In the genomic region with DNA sequence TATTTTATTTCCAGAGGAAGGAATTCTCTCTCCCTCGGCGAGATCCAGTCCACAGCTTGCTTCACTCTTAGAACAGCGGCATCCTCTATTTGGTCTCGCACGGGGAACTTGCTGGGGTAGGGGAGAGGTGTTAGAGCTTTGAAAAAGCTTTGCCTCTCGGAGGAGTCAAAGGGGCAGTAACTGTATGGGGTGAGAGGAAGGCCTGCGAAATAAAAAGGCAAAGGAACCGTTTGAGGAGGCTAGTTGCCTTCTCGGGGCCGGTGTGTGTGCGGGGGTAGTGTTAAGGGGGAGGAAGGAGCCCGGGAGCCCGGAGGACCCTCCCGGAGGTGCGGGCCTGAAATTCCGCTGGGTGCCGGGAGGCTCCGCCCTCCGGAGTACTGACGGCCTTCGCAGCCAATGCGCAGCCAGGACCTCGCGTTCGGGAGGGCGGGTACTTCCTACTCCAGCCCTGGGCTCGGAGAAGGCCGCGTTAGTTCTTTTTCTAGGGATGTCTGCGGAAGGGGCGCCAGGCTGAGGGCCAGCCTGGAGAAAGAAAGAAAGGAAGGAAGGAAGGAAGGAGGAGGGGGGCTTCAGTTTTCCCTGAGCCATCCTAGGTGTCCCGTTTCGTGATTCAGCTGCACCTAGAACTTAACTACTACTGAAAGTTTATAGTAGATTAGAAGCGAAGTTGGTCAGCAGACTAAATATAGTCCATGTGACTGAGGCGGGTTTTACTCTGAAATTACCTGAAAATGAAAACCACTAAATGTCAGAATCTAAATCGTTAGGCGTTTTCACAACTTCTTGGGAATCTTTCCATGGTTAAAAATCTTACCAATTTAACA, we compare ENCODE assay signal across 8 cellular contexts. TPM values are rescaled to one million over a fixed set of nuclear protein-coding genes. Genes with fewer than 3 reads are reported as not detected.
A peak's percentile ranks its signal among the peaks of the same experiment; 100 is the strongest.
DNase-seq lines count a peak whose midpoint lies in the region; ATAC-seq and FAIRE-seq lines count a peak whose summit lies in the region.

No MANE protein-coding gene starts in this region.

- peaks cover 31 to 68% (median 56%) of the 10 kb centered on the region in 7 donors for H3K4me1 Mint-ChIP-seq in naive thymus-derived CD4-positive, alpha-beta T cell
- peaks cover 30% of the 10 kb centered on the region for H3K4me1 Mint-ChIP-seq in stimulated activated memory B cell treated with anti-CD40 and anti-IgM and Interleukin-4, amounts not matched to agents 10 μg/mL and 1 μg/mL and 100 μg/mL, for 72 hours

- peak overlapping the region; percentile 97 to 100 (median 99) for H3K27ac Mint-ChIP-seq in naive thymus-derived CD4-positive, alpha-beta T cell
- H3K27ac Mint-ChIP-seq in stimulated activated memory B cell treated with anti-CD40 and anti-IgM and Interleukin-4, amounts not matched to agents 10 μg/mL and 1 μg/mL and 100 μg/mL, for 72 hours: peak overlapping the region; percentile 93

- H3K4me3 ChIP-seq in naive thymus-derived CD4-positive, alpha-beta T cell (ENCODE audit: low read length): peak overlapping the region; percentile 99

- peak overlapping the region; percentile 97 to 100 (median 100) for H3K4me3 Mint-ChIP-seq in naive thymus-derived CD4-positive, alpha-beta T cell
- H3K4me3 Mint-ChIP-seq in stimulated activated memory B cell treated with anti-CD40 and anti-IgM and Interleukin-4, amounts not matched to agents 10 μg/mL and 1 μg/mL and 100 μg/mL, for 72 hours: peak overlapping the region; percentile 98

- POLR2A ChIA-PET in naive thymus-derived CD4-positive, alpha-beta T cell (lab: Charles Lee): interaction anchor here (0.7 to 4.7 kb wide), 8 partner anchors 13 to 527 kb away, joined by 3 to 150 read pairs (median 4); no protein-coding TSS in a partner anchor

- no peaks in the 10 kb centered on the region for H3K27me3 ChIP-seq in naive thymus-derived CD4-positive, alpha-beta T cell (ENCODE audit: control insufficient read depth in 2 of 2, insufficient read depth in 2 of 2, low read length in 2 of 2)

- ATAC-seq in naive thymus-derived CD4-positive, alpha-beta T cell: peak; percentile 84
- ATAC-seq in stimulated activated memory B cell treated with anti-CD40 and anti-IgM and Interleukin-4, amounts not matched to agents 10 μg/mL and 1 μg/mL and 100 μg/mL, for 72 hours: peak; percentile 90

- no peaks in the 10 kb centered on the region for H3K9me3 ChIP-seq in naive thymus-derived CD4-positive, alpha-beta T cell (ENCODE audit: control insufficient read depth in 2 of 3, low read length in 3 of 3)

- peaks cover 0 to 10% (median 0%) of the 10 kb centered on the region in 5 donors for H3K36me3 Mint-ChIP-seq in naive thymus-derived CD4-positive, alpha-beta T cell
- H3K36me3 Mint-ChIP-seq in stimulated activated memory B cell treated with anti-CD40 and anti-IgM and Interleukin-4, amounts not matched to agents 10 μg/mL and 1 μg/mL and 100 μg/mL, for 72 hours: no peaks in the 10 kb centered on the region

- peaks cover 0 to 10% (median 0%) of the 10 kb centered on the region in 3 experiments for H3K36me3 ChIP-seq in naive thymus-derived CD4-positive, alpha-beta T cell (ENCODE audit: control insufficient read depth in 2 of 3, insufficient read depth in 3 of 3, low read length in 3 of 3)

- CTCF ChIA-PET in naive thymus-derived CD4-positive, alpha-beta T cell (lab: Charles Lee): interaction anchor here (0.6 to 2.0 kb wide), 5 partner anchors 9 to 106 kb away, joined by 3 to 5 read pairs (median 3); no protein-coding TSS in a partner anchor

- peak; percentile 22 for FAIRE-seq in RCC 7860 (lab: Jason Lieb, UNC)

- peaks cover 41 to 43% of the 10 kb centered on the region in 2 donors for H3K4me1 ChIP-seq in naive thymus-derived CD4-positive, alpha-beta T cell (ENCODE audit: control insufficient read depth in 2 of 2, insufficient read depth in 2 of 2, low read length in 2 of 2)

- intact Hi-C loops in naive thymus-derived CD4-positive, alpha-beta T cell (cut with micrococcal nuclease): loop anchor here (1.0 to 5.0 kb wide), 17 partner anchors 8 to 1012 kb away; partner anchors contain the start of genes DENND1B (in 2 of the 2), ASPM (in 1 of the 2) and PTPRC (in 1 of the 2)

- peak overlapping the region; percentile 96 for H3K27ac ChIP-seq in naive thymus-derived CD4-positive, alpha-beta T cell (ENCODE audit: low read depth, low read length)

- no peaks in the 10 kb centered on the region for H3K27me3 Mint-ChIP-seq in naive thymus-derived CD4-positive, alpha-beta T cell
- no peaks in the 10 kb centered on the region for H3K27me3 Mint-ChIP-seq in stimulated activated memory B cell treated with anti-CD40 and anti-IgM and Interleukin-4, amounts not matched to agents 10 μg/mL and 1 μg/mL and 100 μg/mL, for 72 hours

- H3K9me3 Mint-ChIP-seq in naive thymus-derived CD4-positive, alpha-beta T cell: peaks cover 0 to 2% (median 0%) of the 10 kb centered on the region in 11 donors
- no peaks in the 10 kb centered on the region for H3K9me3 Mint-ChIP-seq in stimulated activated memory B cell treated with anti-CD40 and anti-IgM and Interleukin-4, amounts not matched to agents 10 μg/mL and 1 μg/mL and 100 μg/mL, for 72 hours

- DNase-seq in EL (peak; percentile 91), GOT3 (lab: John Stamatoyannopoulos, UW) (peak; percentile 69), Kasumi-1 (lab: John Stamatoyannopoulos, UW) (peak; percentile 87 to 92), RCC 7860 (ENCODE audit: low spot score) (peak; percentile 82), activated T-helper 1 cell treated with Interleukin-2 at 50 U/mL for 16 hours (ENCODE audit: low read depth) (peak; percentile 75), fibroblast of gingiva (ENCODE audit: low read depth) (peak; percentile 86)
- DNase-seq in naive thymus-derived CD4-positive, alpha-beta T cell: peak; percentile 74 to 87 (median 83)

RNA-seq across cellular contexts. Expression of gene NEK7, which starts 2.2 kb away (rescaled TPM):
- 10 to 100 TPM; 25.1 to 68.4 (median 61.3) TPM for total RNA-seq in naive thymus-derived CD4-positive, alpha-beta T cell
- polyA plus RNA-seq in naive thymus-derived CD4-positive, alpha-beta T cell: 10 to 100 TPM; 28.8 to 30.4 TPM

Comparison
In these comparisons a context has a peak if more than half of its experiments do, and no peak if none do; other contexts are left out.
1. Peak in every context shown above with its lines: DNase-seq, ATAC-seq, H3K4me3 ChIP-seq and H3K27ac ChIP-seq.